ENCODE assay signal across 19 cellular contexts in the genomic region with DNA sequence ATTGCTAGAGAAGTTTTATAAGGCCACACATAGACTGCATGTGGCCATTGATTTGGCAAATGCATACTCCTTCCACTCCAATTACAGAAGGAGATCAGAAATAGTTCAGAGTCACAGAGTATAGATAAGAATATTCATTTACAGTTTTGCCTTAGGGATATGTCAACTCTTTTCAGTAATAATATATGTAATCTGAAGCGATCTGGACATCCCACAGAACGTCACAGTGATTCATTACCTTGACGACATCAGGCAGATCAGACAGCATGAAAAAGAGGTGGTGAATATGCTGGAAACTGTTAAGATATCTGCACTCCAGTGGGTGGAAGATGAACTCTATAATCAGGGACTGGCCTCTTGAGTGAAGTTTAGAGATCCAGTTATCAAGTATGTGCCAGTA.
DNase-seq lines count a peak whose midpoint lies in the region; ATAC-seq, FAIRE-seq and TF ChIP-seq lines count a peak whose summit lies in the region.
"Had no signal": no experiment of that assay in that cellular context is flagged by ENCODE, and none has a peak within 500 bp of the region (broad histone marks: within the 10 kb centered on the region; RNA-seq: fewer than 3 reads in every experiment).

No MANE protein-coding gene starts in this region.

- no peak overlapping the region for H3K27ac Mint-ChIP-seq in astrocyte (ENCODE audit: unreplicated experiment)
- H3K27ac Mint-ChIP-seq: H9, T-cell had no signal

- no peak overlapping the region for H3K4me2 ChIP-seq in astrocyte (ENCODE audit: low read length)

- H3K27me3 ChIP-seq in astrocyte (ENCODE audit: insufficient read depth, low read length) (no peaks in the 10 kb centered on the region), MG63 (no peaks in the 10 kb centered on the region), tibial artery (no peaks in the 10 kb centered on the region)

- H3K4me1 ChIP-seq in astrocyte (ENCODE audit: insufficient read depth, low read length), result no peaks in the 10 kb centered on the region
- H3K4me1 ChIP-seq in tibial artery, result no peaks in the 10 kb centered on the region

- no peak overlapping the region for H3K4me3 Mint-ChIP-seq in astrocyte (ENCODE audit: unreplicated experiment)
- H3K4me3 Mint-ChIP-seq: CD8-positive, alpha-beta memory T cell; H9; T-cell had no signal

- H2AFZ ChIP-seq in astrocyte (ENCODE audit: low read depth, low read length), result no peak overlapping the region
- H2AFZ ChIP-seq: GM23248 had no signal

- DNase-seq in NCI-H510A treated with DMSO at 0.1 percent for 48 hours (lab: John Stamatoyannopoulos, UW) (peak; percentile 58), NCI-H510A (lab: John Stamatoyannopoulos, UW) (no peak), SK-N-DZ (ENCODE audit: low spot score) (peak; percentile 4), astrocyte (ENCODE audit: low read depth) (peak; percentile 44), MG63 (no peak), tibial artery (no peak)
- DNase-seq: AML-193; Calu3; CD8-positive, alpha-beta memory T cell; GM23248; H9; KG1; NCI-H1105; NCI-H146; NCI-H526 treated with DMSO at 0.1 percent for 48 hours; Right ventricle myocardium superior; T-cell had no signal

- no peaks in the 10 kb centered on the region for H3K36me3 Mint-ChIP-seq in astrocyte (ENCODE audit: low read depth, unreplicated experiment)

- FAIRE-seq in astrocyte (lab: Jason Lieb, UNC), result no peak

- H3K4me1 Mint-ChIP-seq in astrocyte (ENCODE audit: low read depth, unreplicated experiment), result peaks cover 1% of the 10 kb centered on the region

- intact Hi-C loops in tibial artery (cut with DNase I; ENCODE audit: low total_unique reads), result no loop called here

- H3K9me3 ChIP-seq in astrocyte (ENCODE audit: insufficient read depth, low read depth, low read length) (no peaks in the 10 kb centered on the region), MG63 (peaks cover 2% of the 10 kb centered on the region; the same call in 1 of the 2 replicates), tibial artery (no peaks in the 10 kb centered on the region)

- ATAC-seq in GM21526 (IDR thresholded peaks at IDR 0.05; ENCODE audit: low FRiP score, unreplicated experiment), result no peak
- ATAC-seq: T-cell had no signal

- H3K4me3 ChIP-seq in astrocyte (ENCODE audit: insufficient read depth, low read depth, low read length), result no peak overlapping the region
- no peak overlapping the region for H3K4me3 ChIP-seq in MG63
- H3K4me3 ChIP-seq in tibial artery, result no peak overlapping the region
- H3K4me3 ChIP-seq: GM23248 had no signal

- no peak overlapping the region for H3K27ac ChIP-seq in astrocyte (ENCODE audit: low read depth, low read length)
- H3K27ac ChIP-seq in tibial artery, result no peak overlapping the region
- H3K27ac ChIP-seq: C4-2B, GM23248 had no signal

- no peaks in the 10 kb centered on the region for H3K27me3 Mint-ChIP-seq in astrocyte (ENCODE audit: low read depth, unreplicated experiment)
- H3K27me3 Mint-ChIP-seq: CD8-positive, alpha-beta memory T cell; T-cell had no signal

- H3K36me3 ChIP-seq in astrocyte (ENCODE audit: insufficient read depth, low read length) (no peaks in the 10 kb centered on the region), MG63 (no peaks in the 10 kb centered on the region; the same call in 1 of the 2 replicates), tibial artery (peaks cover 8 to 16% (median 12%) of the 10 kb centered on the region in 3 donors)

- TF ChIP-seq CTCF in astrocyte (IDR thresholded peaks at IDR 0.05; ENCODE audit: insufficient read depth, low read depth, low read length) (no peak), tibial artery (IDR thresholded peaks at IDR 0.05) (no peak)

- H3K9me3 Mint-ChIP-seq in astrocyte (ENCODE audit: unreplicated experiment), result peaks cover under 1% of the 10 kb centered on the region
- H3K9me3 Mint-ChIP-seq: CD8-positive, alpha-beta memory T cell; H9; T-cell had no signal

- no peaks in the 10 kb centered on the region for H4K20me1 ChIP-seq in astrocyte (ENCODE audit: insufficient read depth, low read length)

- H3K79me2 ChIP-seq in astrocyte (ENCODE audit: insufficient read depth, low read length), result no peaks in the 10 kb centered on the region

- no peak overlapping the region for H3K9ac ChIP-seq in astrocyte (ENCODE audit: low read length)
- H3K9ac ChIP-seq: GM23248 had no signal

Comparison
In these comparisons a context has a peak if more than half of its experiments do, and no peak if none do; other contexts are left out.
1. DNase-seq: peak in NCI-H510A treated with DMSO at 0.1 percent for 48 hours (single experiment), SK-N-DZ (single experiment) and astrocyte (single experiment); none in NCI-H510A (single experiment), MG63 (single experiment) and tibial artery (0 of 2).